ENCODE assay signal across 8 cellular contexts in genomic region chr6:159726918-159727716, GRCh38. TPM values are rescaled to one million over a fixed set of nuclear protein-coding genes. Genes with fewer than 3 reads are reported as not detected.
DNase-seq lines count a peak whose midpoint lies in the region; ATAC-seq, FAIRE-seq and TF ChIP-seq lines count a peak whose summit lies in the region.

Gene WTAP, plus strand, starts transcription at chr6:159727506. Its CDS starts 8,760 bp downstream, at chr6:159736266.

- H3K27me3 ChIP-seq in RWPE2 (ENCODE audit: insufficient read depth, poor library complexity, severe bottlenecking): no peaks in the 10 kb centered on the region

- peaks cover 11% of the 10 kb centered on the region for H3K9me3 Mint-ChIP-seq in activated T-helper 2 cell treated with anti-CD3 and anti-CD28 coated beads, Interferon-gamma antibody, Interleukin-2, Interleukin-4, amounts not matched to agents 10 μg/mL and 5 μg/mL and 100 μg/mL, durations not matched to agents 14 hours and 24 hours and 36 hours
- peaks cover 4% of the 10 kb centered on the region for H3K9me3 Mint-ChIP-seq in natural killer cell treated with Interleukin-12 subunit alpha and Interleukin-12 subunit beta and Interleukin-15 and Interleukin-18, amount 100 ng/mL, for 72 hours

- H3K27me3 Mint-ChIP-seq in activated T-helper 2 cell treated with anti-CD3 and anti-CD28 coated beads, Interferon-gamma antibody, Interleukin-2, Interleukin-4, amounts not matched to agents 10 μg/mL and 5 μg/mL and 100 μg/mL, durations not matched to agents 14 hours and 24 hours and 36 hours (ENCODE audit: low read depth): no peaks in the 10 kb centered on the region
- H3K27me3 Mint-ChIP-seq in natural killer cell treated with Interleukin-12 subunit alpha and Interleukin-12 subunit beta and Interleukin-15 and Interleukin-18, amount 100 ng/mL, for 72 hours: no peaks in the 10 kb centered on the region

- peak; percentile 99 for DNase-seq in ELF-1 (ENCODE audit: low read depth, low spot score)
- DNase-seq in H54 (ENCODE audit: insufficient read length, low spot score): peak; percentile 53
- peak; percentile 97 for DNase-seq in LoVo (ENCODE audit: low spot score)
- peak; percentile 98 for DNase-seq in RWPE2 (ENCODE audit: low spot score)
- DNase-seq in activated T-helper 2 cell treated with anti-CD3 and anti-CD28 coated beads, Interferon-gamma antibody, Interleukin-2, Interleukin-4, amounts not matched to agents 10 μg/mL and 5 μg/mL and 100 μg/mL, durations not matched to agents 14 hours and 24 hours and 36 hours (ENCODE audit: low spot score): peak; percentile 95
- DNase-seq in fibroblast of pulmonary artery (ENCODE audit: low read depth): peak; percentile 95
- DNase-seq in natural killer cell treated with Interleukin-12 subunit alpha and Interleukin-12 subunit beta and Interleukin-15 and Interleukin-18, amount 100 ng/mL, for 72 hours (ENCODE audit: low spot score): peak; percentile 97
- peak; percentile 98 for DNase-seq in stimulated activated naive CD4-positive, alpha-beta T cell treated with Interleukin-2 at 50 U/mL for 16 hours (lab: John Stamatoyannopoulos, UW)

- peak within 1 kb of the TSS; percentile 99 for H3K27ac Mint-ChIP-seq in activated T-helper 2 cell treated with anti-CD3 and anti-CD28 coated beads, Interferon-gamma antibody, Interleukin-2, Interleukin-4, amounts not matched to agents 10 μg/mL and 5 μg/mL and 100 μg/mL, durations not matched to agents 14 hours and 24 hours and 36 hours
- H3K27ac Mint-ChIP-seq in natural killer cell treated with Interleukin-12 subunit alpha and Interleukin-12 subunit beta and Interleukin-15 and Interleukin-18, amount 100 ng/mL, for 72 hours: peak within 1 kb of the TSS; percentile 96 to 98

- H3K4me3 ChIP-seq in RWPE2 (ENCODE audit: severe bottlenecking) (peak within 1 kb of the TSS; percentile 97), fibroblast of pulmonary artery (replicated peaks; ENCODE audit: low read depth, low read length) (peak within 1 kb of the TSS; percentile 92)

- peak; percentile 81 for TF ChIP-seq POLR2A in H54 (IDR thresholded peaks at IDR 0.05; ENCODE audit: low read depth, low read length)

- intact Hi-C loops in activated T-helper 2 cell treated with anti-CD3 and anti-CD28 coated beads, Interferon-gamma antibody, Interleukin-2, Interleukin-4, amounts not matched to agents 10 μg/mL and 5 μg/mL and 100 μg/mL, durations not matched to agents 14 hours and 24 hours and 36 hours (cut with micrococcal nuclease): loop anchor here (1.0 kb wide), 2 partner anchors 34 to 62 kb away; partner anchors contain the start of genes SOD2 and TCP1

- no peaks in the 10 kb centered on the region for H3K9me3 ChIP-seq in RWPE2 (ENCODE audit: severe bottlenecking)

- peaks cover 15% of the 10 kb centered on the region for H3K4me1 ChIP-seq in RWPE2 (ENCODE audit: insufficient read depth, poor library complexity, severe bottlenecking)

- TF ChIP-seq CTCF in RWPE2 (IDR thresholded peaks at IDR 0.05; ENCODE audit: poor library complexity, severe bottlenecking) (no peak), fibroblast of pulmonary artery (IDR thresholded peaks at IDR 0.05; ENCODE audit: low read length, missing control alignments) (no peak)

- peaks cover 38% of the 10 kb centered on the region for H3K4me1 Mint-ChIP-seq in activated T-helper 2 cell treated with anti-CD3 and anti-CD28 coated beads, Interferon-gamma antibody, Interleukin-2, Interleukin-4, amounts not matched to agents 10 μg/mL and 5 μg/mL and 100 μg/mL, durations not matched to agents 14 hours and 24 hours and 36 hours (ENCODE audit: low read depth)
- H3K4me1 Mint-ChIP-seq in natural killer cell treated with Interleukin-12 subunit alpha and Interleukin-12 subunit beta and Interleukin-15 and Interleukin-18, amount 100 ng/mL, for 72 hours (ENCODE audit: low read depth in 2 of 2): peaks cover 30 to 41% of the 10 kb centered on the region in 2 donors

- peak within 1 kb of the TSS; percentile 79 for H3K27ac ChIP-seq in RWPE2 (ENCODE audit: poor library complexity, severe bottlenecking)

- H3K36me3 ChIP-seq in RWPE2 (ENCODE audit: low read depth): peaks cover 52% of the 10 kb centered on the region

- ATAC-seq in RWPE2 (ENCODE audit: low read depth): peak; percentile 83
- peak; percentile 94 for ATAC-seq in natural killer cell treated with Interleukin-12 subunit alpha and Interleukin-12 subunit beta and Interleukin-15 and Interleukin-18, amount 100 ng/mL, for 72 hours

- peak within 1 kb of the TSS; percentile 94 for H3K4me3 Mint-ChIP-seq in activated T-helper 2 cell treated with anti-CD3 and anti-CD28 coated beads, Interferon-gamma antibody, Interleukin-2, Interleukin-4, amounts not matched to agents 10 μg/mL and 5 μg/mL and 100 μg/mL, durations not matched to agents 14 hours and 24 hours and 36 hours (ENCODE audit: low read depth)
- H3K4me3 Mint-ChIP-seq in natural killer cell treated with Interleukin-12 subunit alpha and Interleukin-12 subunit beta and Interleukin-15 and Interleukin-18, amount 100 ng/mL, for 72 hours: peak within 1 kb of the TSS; percentile 98

- peaks cover 65% of the 10 kb centered on the region for H3K36me3 Mint-ChIP-seq in activated T-helper 2 cell treated with anti-CD3 and anti-CD28 coated beads, Interferon-gamma antibody, Interleukin-2, Interleukin-4, amounts not matched to agents 10 μg/mL and 5 μg/mL and 100 μg/mL, durations not matched to agents 14 hours and 24 hours and 36 hours (ENCODE audit: low read depth)
- peaks cover 15% of the 10 kb centered on the region for H3K36me3 Mint-ChIP-seq in natural killer cell treated with Interleukin-12 subunit alpha and Interleukin-12 subunit beta and Interleukin-15 and Interleukin-18, amount 100 ng/mL, for 72 hours

- no peak for FAIRE-seq in H54 (lab: Jason Lieb, UNC)

RNA-seq across cellular contexts. Expression of gene WTAP, which starts in this region (rescaled TPM):
- 110 and 114 TPM in 2 replicates for total RNA-seq in activated T-helper 2 cell treated with anti-CD3 and anti-CD28 coated beads, Interferon-gamma antibody, Interleukin-2, Interleukin-4, amounts not matched to agents 10 μg/mL and 5 μg/mL and 100 μg/mL, durations not matched to agents 14 hours and 24 hours and 36 hours
- total RNA-seq in natural killer cell treated with Interleukin-12 subunit alpha and Interleukin-12 subunit beta and Interleukin-15 and Interleukin-18, amount 100 ng/mL, for 72 hours: 100 to 1,000 TPM in 1 of 2 donors, 10 to 100 TPM in 1; 98.4 to 106 TPM

Comparison
In these comparisons a context has a peak if more than half of its experiments do, and no peak if none do; other contexts are left out.
1. Peak in every context shown above with its lines: DNase-seq, ATAC-seq, H3K4me3 ChIP-seq and H3K27ac ChIP-seq.